In genomic region chr10:85995791-85996190, GRCh38 we compare ENCODE assay signal across 8 cellular contexts.
DNase-seq lines count a peak whose midpoint lies in the region; ATAC-seq, FAIRE-seq and TF ChIP-seq lines count a peak whose summit lies in the region.

No MANE protein-coding gene starts in this region.

- H3K79me2 ChIP-seq in mammary epithelial cell (ENCODE audit: insufficient read depth, low read length) = no peaks in the 10 kb centered on the region

- no peaks in the 10 kb centered on the region for H3K36me3 ChIP-seq in mammary epithelial cell (ENCODE audit: insufficient read depth, low read length)
- H3K36me3 ChIP-seq in pancreas = no peaks in the 10 kb centered on the region

- H3K4me3 ChIP-seq in mammary epithelial cell (replicated peaks in 1 of 3; ENCODE audit: insufficient read depth in 1 of 3, low read depth in 2 of 3, low read length in 3 of 3) (no peak overlapping the region), pancreas (no peak overlapping the region)

- ATAC-seq in pancreas (peak; percentile 58 to 94 (median 80)), HG03457 (IDR thresholded peaks at IDR 0.05; ENCODE audit: unreplicated experiment) (no peak)

- H3K4me1 ChIP-seq in mammary epithelial cell (ENCODE audit: insufficient read depth, low read length) (no peaks in the 10 kb centered on the region), pancreas (peaks cover 0 to 3% (median 0%) of the 10 kb centered on the region in 3 donors)

- H3K27ac ChIP-seq in mammary epithelial cell (ENCODE audit: insufficient read depth, low read depth, low read length) = no peak overlapping the region
- H3K27ac ChIP-seq in pancreas = no peak overlapping the region

- H3K9ac ChIP-seq in mammary epithelial cell (ENCODE audit: insufficient read depth, low read length) = no peak overlapping the region

- no TSS peak for BruUV-seq in mammary epithelial cell (replicated peaks; lab: Mats Ljungman, UMichigan)

- in situ Hi-C loops in mammary epithelial cell (cut with MboI; ENCODE audit: low sequenced_read_pairs in 2 of 2) = no loop called here

- CTCF ChIA-PET in mammary epithelial cell (lab: Charles Lee; ENCODE audit: low non-redundant PET) = no interaction called here

- H2AFZ ChIP-seq in mammary epithelial cell (ENCODE audit: low read depth, low read length) = no peak overlapping the region

- DNase-seq in DMS153 (lab: John Stamatoyannopoulos, UW) (peak; percentile 36), GM20000 (ENCODE audit: low spot score) (peak; percentile 36), NCI-H2107 (lab: John Stamatoyannopoulos, UW) (peak; percentile 5), mammary epithelial cell (peak; percentile 26), pancreas (peak in 2 of 6 donors; percentile 15 to 47), HTR-8/SVneo (ENCODE audit: insufficient read length, low spot score) (no peak)
- no peak for DNase-seq in activated effector memory CD4-positive, alpha-beta T cell treated with Interleukin-2 at 50 U/mL for 16 hours

- FAIRE-seq in pancreas (lab: Jason Lieb, UNC) = no peak
- FAIRE-seq in HTR-8/SVneo (lab: Jason Lieb, UNC) = no peak

- H4K20me1 ChIP-seq in mammary epithelial cell (ENCODE audit: insufficient read depth, low read length) = no peaks in the 10 kb centered on the region

- H3K9me3 ChIP-seq in mammary epithelial cell (replicated peaks; ENCODE audit: insufficient read depth, low read length) (no peaks in the 10 kb centered on the region), pancreas (no peaks in the 10 kb centered on the region)

- no peaks in the 10 kb centered on the region for H3K27me3 ChIP-seq in mammary epithelial cell (ENCODE audit: insufficient read depth, low read length)
- H3K27me3 ChIP-seq in pancreas = no peaks in the 10 kb centered on the region

- TF ChIP-seq CTCF in GM20000 (IDR thresholded peaks at IDR 0.05; ENCODE audit: extremely low read depth, missing control alignments) = peak; percentile 10
- TF ChIP-seq CTCF in mammary epithelial cell (conservative IDR thresholded peaks at IDR 0.05 in 1 of 2, IDR thresholded peaks at IDR 0.05 in 1 of 2; ENCODE audit: extremely low read depth in 1 of 2, insufficient read depth in 1 of 2, low read depth in 1 of 2, low read length in 2 of 2) = peak; percentile 45 to 53
- peak in 3 of 4 donors; percentile 19 to 25 (median 21) for TF ChIP-seq CTCF in pancreas (IDR thresholded peaks at IDR 0.05)

- dilution Hi-C loops in mammary epithelial cell (cut with HindIII; ENCODE audit: low sequenced_read_pairs) = no loop called here

- intact Hi-C loops in mammary epithelial cell (cut with micrococcal nuclease) = loop anchor here (5.0 kb wide), 2 partner anchors 367 to 382 kb away; no protein-coding TSS in a partner anchor
- intact Hi-C loops in pancreas (cut with DNase I) = no loop called here

- 34% methylated on average over 3 of the region's 3 CpGs for WGBS in mammary epithelial cell (ENCODE audit: low coverage, missing lambda C conversion rate)
- WGBS in pancreas, 2 donors = 25 to 28% methylated on average over 3 of the region's 3 CpGs

- no peak overlapping the region for H3K4me2 ChIP-seq in mammary epithelial cell (ENCODE audit: insufficient read depth, low read depth, low read length)

Comparison
In these comparisons a context has a peak if more than half of its experiments do, and no peak if none do; other contexts are left out.
1. DNase-seq: peak in DMS153 (single experiment), GM20000 (single experiment), NCI-H2107 (single experiment) and mammary epithelial cell (single experiment); none in activated effector memory CD4-positive, alpha-beta T cell treated with Interleukin-2 at 50 U/mL for 16 hours (single experiment) and HTR-8/SVneo (single experiment).
2. Peak in every context shown above with its lines, with median percentiles within 50 percentile points of each other: CTCF ChIP-seq.